ENCODE assay signal across 1 cellular context in the genomic region with DNA sequence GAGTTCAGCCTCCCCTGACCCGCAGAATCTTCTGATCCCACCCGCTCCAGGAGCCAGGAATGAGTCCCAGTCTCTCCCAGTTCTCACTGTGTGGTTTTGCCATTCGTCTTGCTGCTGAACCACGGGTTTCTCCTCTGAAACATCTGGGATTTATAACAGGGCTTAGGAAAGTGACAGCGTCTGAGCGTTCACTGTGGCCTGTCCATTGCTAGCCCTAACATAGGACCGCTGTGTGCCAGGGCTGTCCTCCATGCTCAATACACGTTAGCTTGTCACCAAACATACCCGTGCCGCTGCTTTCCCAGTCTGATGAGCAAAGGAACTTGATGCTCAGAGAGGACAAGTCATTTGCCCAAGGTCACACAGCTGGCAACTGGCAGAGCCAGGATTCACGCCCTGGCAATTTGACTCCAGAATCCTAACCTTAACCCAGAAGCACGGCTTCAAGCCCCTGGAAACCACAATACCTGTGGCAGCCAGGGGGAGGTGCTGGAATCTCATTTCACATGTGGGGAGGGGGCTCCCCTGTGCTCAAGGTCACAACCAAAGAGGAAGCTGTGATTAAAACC.
TF ChIP-seq lines count a peak whose summit lies in the region.

No MANE protein-coding gene starts in this region.

TF ChIP-seq in HEK293, 187 proteins besides CTCF, POLR2A, EP300 and RAD21 (continued from another document):
- TF ChIP-seq, protein P1, sequence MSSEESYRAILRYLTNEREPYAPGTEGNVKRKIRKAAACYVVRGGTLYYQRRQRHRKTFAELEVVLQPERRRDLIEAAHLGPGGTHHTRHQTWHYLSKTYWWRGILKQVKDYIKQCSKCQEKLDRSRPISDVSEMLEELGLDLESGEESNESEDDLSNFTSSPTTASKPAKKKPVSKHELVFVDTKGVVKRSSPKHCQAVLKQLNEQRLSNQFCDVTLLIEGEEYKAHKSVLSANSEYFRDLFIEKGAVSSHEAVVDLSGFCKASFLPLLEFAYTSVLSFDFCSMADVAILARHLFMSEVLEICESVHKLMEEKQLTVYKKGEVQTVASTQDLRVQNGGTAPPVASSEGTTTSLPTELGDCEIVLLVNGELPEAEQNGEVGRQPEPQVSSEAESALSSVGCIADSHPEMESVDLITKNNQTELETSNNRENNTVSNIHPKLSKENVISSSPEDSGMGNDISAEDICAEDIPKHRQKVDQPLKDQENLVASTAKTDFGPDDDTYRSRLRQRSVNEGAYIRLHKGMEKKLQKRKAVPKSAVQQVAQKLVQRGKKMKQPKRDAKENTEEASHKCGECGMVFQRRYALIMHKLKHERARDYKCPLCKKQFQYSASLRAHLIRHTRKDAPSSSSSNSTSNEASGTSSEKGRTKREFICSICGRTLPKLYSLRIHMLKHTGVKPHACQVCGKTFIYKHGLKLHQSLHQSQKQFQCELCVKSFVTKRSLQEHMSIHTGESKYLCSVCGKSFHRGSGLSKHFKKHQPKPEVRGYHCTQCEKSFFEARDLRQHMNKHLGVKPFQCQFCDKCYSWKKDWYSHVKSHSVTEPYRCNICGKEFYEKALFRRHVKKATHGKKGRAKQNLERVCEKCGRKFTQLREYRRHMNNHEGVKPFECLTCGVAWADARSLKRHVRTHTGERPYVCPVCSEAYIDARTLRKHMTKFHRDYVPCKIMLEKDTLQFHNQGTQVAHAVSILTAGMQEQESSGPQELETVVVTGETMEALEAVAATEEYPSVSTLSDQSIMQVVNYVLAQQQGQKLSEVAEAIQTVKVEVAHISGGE (tag by site-specific recombination; conservative IDR thresholded peaks at IDR 0.05; ENCODE audit: low read depth): no peak
- no peak for TF ChIP-seq ZNF132 (tag by site-specific recombination; IDR thresholded peaks at IDR 0.05; ENCODE audit: borderline replicate concordance)
